Comparison of ENCODE assay signal across 3 cellular contexts in the genomic region with DNA sequence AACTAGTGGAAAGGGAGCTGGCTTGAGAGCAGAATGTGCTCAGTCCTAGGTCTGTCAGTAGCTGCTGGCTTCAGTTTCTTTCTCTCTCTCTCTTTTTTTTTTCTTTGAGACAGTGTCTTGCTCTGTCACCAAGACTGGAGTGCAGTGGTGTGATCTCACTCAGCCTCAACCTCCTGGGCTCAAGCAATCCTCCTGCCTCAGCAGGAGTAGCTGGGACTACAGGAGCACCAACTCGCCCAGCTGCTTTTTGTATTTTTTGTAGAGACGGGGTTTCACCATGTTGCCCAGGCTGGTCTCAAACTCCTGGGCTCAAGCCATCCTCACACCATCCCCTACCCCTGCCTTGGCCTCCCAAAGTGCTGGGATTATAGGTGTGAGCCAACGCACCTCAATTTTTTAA. TPM values are rescaled to one million over a fixed set of nuclear protein-coding genes. Genes with fewer than 3 reads are reported as not detected.
"Had no signal": no experiment of that assay in that cellular context is flagged by ENCODE, and none has a peak within 500 bp of the region (broad histone marks: within the 10 kb centered on the region; RNA-seq: fewer than 3 reads in every experiment).

No MANE protein-coding gene starts in this region.

RNA-seq across cellular contexts. Expression of a gene that starts 27.2 kb away (rescaled TPM):
- total RNA-seq: M059J had no signal

RNA-seq across cellular contexts. Expression of a gene that starts 31.8 kb away (rescaled TPM):
- total RNA-seq: M059J, PC-3, SJSA1 had no signal

RNA-seq across cellular contexts. Expression of a gene that starts 36.7 kb away (rescaled TPM):
- total RNA-seq: M059J, SJSA1 had no signal
